In the genomic region with DNA sequence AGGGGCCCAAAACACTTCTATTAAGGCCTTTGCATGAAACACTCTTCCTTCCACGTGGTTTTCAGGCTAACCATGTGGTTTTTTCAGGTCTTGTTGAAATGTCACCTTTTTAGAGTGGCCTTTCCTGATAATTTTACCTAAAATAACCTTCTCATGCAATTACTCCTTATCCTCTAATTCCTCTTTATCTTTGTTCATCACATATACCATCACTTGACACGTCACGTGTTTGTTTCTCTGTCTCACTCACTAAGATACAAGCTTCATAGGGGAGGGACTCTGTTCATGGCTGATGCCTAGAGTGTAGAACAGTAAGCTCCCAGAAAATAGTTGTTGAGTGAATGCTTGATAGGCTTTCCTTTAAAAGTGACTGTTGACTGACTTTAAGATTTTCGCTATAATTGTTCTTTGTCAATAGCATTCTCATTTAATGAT, we compare ENCODE assay signal across 1 cellular context.
TF ChIP-seq lines count a peak whose summit lies in the region.

No MANE protein-coding gene starts in this region.

TF ChIP-seq in K562, 482 proteins besides CTCF, POLR2A, EP300 and RAD21 (continued from another document):
- TF ChIP-seq ZNF274 (IDR thresholded peaks at IDR 0.05; ENCODE audit: borderline replicate concordance, low read depth, low read length) (no peak), NUFIP1 (IDR thresholded peaks at IDR 0.05; ENCODE audit: partially characterized antibody) (peak; percentile 15), NFRKB (IDR thresholded peaks at IDR 0.05; ENCODE audit: low read depth) (peak; percentile 67; the same call in 1 of the 2 replicates), PCBP1 (IDR thresholded peaks at IDR 0.05; ENCODE audit: low read depth, low read length, poor library complexity, severe bottlenecking) (no peak), HLTF (IDR thresholded peaks at IDR 0.05) (no peak), CBFA2T3 (IDR thresholded peaks at IDR 0.05) (peak; percentile 66; the same call in 1 of the 2 replicates), IFI16 (CRISPR knock-in tag; IDR thresholded peaks at IDR 0.05) (no peak), RBM25 (IDR thresholded peaks at IDR 0.05; ENCODE audit: low read depth, low read length, severe bottlenecking) (peak; percentile 37), KLF16 (IDR thresholded peaks at IDR 0.05) (no peak), RBM34 (IDR thresholded peaks at IDR 0.05; ENCODE audit: borderline replicate concordance, insufficient read depth, low read length) (no peak), JUND (IDR thresholded peaks at IDR 0.05; ENCODE audit: borderline replicate concordance, low read depth, low read length) (peak; percentile 45; the same call in 1 of the 2 replicates), JUND (tag; IDR thresholded peaks at IDR 0.05; ENCODE audit: borderline replicate concordance, low read depth, low read length) (peak; percentile 45; the same call in 2 of the 3 replicates), MECOM (CRISPR knock-in tag; IDR thresholded peaks at IDR 0.05) (0 out of 2 replicates have a peak, but pooled peaks have one; percentile 25), ZNF3 (CRISPR knock-in tag; IDR thresholded peaks at IDR 0.05) (peak; percentile 88), MYC (IDR thresholded peaks at IDR 0.05; ENCODE audit: low read depth, low read length) (peak; percentile 95), MYC (CRISPR knock-in tag; IDR thresholded peaks at IDR 0.05; ENCODE audit: borderline replicate concordance, low read depth) (no peak), TAF9B (IDR thresholded peaks at IDR 0.05; ENCODE audit: partially characterized antibody) (peak; percentile 52), RBFOX2 (IDR thresholded peaks at IDR 0.05; ENCODE audit: low read depth, low read length) (peak; percentile 28; the same call in 1 of the 2 replicates), GTF2F1 (IDR thresholded peaks at IDR 0.05; ENCODE audit: low read depth, low read length) (no peak), ARID1B (IDR thresholded peaks at IDR 0.05) (peak; percentile 68), ZNF133 (CRISPR knock-in tag; IDR thresholded peaks at IDR 0.05) (no peak)
- TF ChIP-seq, protein P1, sequence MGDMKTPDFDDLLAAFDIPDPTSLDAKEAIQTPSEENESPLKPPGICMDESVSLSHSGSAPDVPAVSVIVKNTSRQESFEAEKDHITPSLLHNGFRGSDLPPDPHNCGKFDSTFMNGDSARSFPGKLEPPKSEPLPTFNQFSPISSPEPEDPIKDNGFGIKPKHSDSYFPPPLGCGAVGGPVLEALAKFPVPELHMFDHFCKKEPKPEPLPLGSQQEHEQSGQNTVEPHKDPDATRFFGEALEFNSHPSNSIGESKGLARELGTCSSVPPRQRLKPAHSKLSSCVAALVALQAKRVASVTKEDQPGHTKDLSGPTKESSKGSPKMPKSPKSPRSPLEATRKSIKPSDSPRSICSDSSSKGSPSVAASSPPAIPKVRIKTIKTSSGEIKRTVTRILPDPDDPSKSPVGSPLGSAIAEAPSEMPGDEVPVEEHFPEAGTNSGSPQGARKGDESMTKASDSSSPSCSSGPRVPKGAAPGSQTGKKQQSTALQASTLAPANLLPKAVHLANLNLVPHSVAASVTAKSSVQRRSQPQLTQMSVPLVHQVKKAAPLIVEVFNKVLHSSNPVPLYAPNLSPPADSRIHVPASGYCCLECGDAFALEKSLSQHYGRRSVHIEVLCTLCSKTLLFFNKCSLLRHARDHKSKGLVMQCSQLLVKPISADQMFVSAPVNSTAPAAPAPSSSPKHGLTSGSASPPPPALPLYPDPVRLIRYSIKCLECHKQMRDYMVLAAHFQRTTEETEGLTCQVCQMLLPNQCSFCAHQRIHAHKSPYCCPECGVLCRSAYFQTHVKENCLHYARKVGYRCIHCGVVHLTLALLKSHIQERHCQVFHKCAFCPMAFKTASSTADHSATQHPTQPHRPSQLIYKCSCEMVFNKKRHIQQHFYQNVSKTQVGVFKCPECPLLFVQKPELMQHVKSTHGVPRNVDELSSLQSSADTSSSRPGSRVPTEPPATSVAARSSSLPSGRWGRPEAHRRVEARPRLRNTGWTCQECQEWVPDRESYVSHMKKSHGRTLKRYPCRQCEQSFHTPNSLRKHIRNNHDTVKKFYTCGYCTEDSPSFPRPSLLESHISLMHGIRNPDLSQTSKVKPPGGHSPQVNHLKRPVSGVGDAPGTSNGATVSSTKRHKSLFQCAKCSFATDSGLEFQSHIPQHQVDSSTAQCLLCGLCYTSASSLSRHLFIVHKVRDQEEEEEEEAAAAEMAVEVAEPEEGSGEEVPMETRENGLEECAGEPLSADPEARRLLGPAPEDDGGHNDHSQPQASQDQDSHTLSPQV (IDR thresholded peaks at IDR 0.05), result peak; percentile 92
- TF ChIP-seq, protein P2, sequence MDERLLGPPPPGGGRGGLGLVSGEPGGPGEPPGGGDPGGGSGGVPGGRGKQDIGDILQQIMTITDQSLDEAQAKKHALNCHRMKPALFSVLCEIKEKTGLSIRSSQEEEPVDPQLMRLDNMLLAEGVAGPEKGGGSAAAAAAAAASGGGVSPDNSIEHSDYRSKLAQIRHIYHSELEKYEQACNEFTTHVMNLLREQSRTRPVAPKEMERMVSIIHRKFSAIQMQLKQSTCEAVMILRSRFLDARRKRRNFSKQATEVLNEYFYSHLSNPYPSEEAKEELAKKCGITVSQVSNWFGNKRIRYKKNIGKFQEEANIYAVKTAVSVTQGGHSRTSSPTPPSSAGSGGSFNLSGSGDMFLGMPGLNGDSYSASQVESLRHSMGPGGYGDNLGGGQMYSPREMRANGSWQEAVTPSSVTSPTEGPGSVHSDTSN (CRISPR knock-in tag; IDR thresholded peaks at IDR 0.05; ENCODE audit: low read depth), result no peak
- TF ChIP-seq, protein P2 (tag; conservative IDR thresholded peaks at IDR 0.05; ENCODE audit: low read depth), result peak; percentile 66
- TF ChIP-seq, protein P3, sequence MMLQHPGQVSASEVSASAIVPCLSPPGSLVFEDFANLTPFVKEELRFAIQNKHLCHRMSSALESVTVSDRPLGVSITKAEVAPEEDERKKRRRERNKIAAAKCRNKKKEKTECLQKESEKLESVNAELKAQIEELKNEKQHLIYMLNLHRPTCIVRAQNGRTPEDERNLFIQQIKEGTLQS (IDR thresholded peaks at IDR 0.05), result peak; percentile 53; the same call in 1 of the 2 replicates
- TF ChIP-seq, protein P3 (CRISPR knock-in tag; conservative IDR thresholded peaks at IDR 0.05), result no peak; the same call in 1 of the 2 replicates
- TF ChIP-seq, protein P4, sequence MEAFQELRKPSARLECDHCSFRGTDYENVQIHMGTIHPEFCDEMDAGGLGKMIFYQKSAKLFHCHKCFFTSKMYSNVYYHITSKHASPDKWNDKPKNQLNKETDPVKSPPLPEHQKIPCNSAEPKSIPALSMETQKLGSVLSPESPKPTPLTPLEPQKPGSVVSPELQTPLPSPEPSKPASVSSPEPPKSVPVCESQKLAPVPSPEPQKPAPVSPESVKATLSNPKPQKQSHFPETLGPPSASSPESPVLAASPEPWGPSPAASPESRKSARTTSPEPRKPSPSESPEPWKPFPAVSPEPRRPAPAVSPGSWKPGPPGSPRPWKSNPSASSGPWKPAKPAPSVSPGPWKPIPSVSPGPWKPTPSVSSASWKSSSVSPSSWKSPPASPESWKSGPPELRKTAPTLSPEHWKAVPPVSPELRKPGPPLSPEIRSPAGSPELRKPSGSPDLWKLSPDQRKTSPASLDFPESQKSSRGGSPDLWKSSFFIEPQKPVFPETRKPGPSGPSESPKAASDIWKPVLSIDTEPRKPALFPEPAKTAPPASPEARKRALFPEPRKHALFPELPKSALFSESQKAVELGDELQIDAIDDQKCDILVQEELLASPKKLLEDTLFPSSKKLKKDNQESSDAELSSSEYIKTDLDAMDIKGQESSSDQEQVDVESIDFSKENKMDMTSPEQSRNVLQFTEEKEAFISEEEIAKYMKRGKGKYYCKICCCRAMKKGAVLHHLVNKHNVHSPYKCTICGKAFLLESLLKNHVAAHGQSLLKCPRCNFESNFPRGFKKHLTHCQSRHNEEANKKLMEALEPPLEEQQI (IDR thresholded peaks at IDR 0.05), result peak; percentile 83
